Comparison of ENCODE assay signal across 9 cellular contexts in the genomic region with DNA sequence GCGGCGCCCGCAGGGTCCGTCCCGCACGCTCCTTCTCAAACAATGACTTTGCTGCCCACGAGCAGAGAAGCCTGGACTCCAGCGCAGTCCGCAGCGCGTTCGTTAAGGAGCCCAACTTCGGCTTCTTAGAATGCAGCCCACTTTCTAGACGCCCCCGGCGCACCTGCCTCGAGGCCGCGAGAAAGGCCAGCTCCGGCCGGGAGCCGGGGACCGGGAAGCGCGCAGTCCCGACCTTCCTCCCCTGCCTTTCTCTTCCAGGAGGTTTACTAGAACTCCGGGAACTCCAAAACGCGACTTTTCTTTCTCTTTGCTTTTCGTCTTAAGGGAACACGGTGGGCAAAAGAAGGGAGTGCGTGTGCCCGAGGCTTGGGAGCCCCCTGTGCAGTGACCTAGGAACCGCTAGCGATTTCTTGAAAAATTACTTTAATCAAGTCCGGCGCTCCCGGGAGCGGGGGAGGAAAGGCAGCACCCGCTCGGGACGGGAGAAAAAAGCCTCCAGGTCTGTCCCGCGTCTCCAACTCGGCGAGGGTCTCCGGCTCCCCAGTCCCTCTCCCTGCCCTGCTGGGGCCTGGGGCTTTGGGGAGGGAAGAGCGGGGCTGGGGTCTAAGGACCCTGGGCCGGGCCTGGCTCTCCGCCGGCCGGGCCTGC. TPM values are rescaled to one million over a fixed set of nuclear protein-coding genes. Genes with fewer than 3 reads are reported as not detected.
A peak's percentile ranks its signal among the peaks of the same experiment; 100 is the strongest.
DNase-seq lines count a peak whose midpoint lies in the region; ATAC-seq lines count a peak whose summit lies in the region.
"Had no signal": no experiment of that assay in that cellular context is flagged by ENCODE, and none has a peak within 500 bp of the region (broad histone marks: within the 10 kb centered on the region; RNA-seq: fewer than 3 reads in every experiment).

No MANE protein-coding gene starts in this region.

- POLR2A ChIA-PET in CD4-positive, alpha-beta memory T cell (lab: Charles Lee; ENCODE audit: partially characterized antibody): no interaction called here

- H3K9ac ChIP-seq in HUES6 (ENCODE audit: low read length): no peak overlapping the region

- H3K4me3 Mint-ChIP-seq in CD4-positive, alpha-beta memory T cell: peak overlapping the region; percentile 31 to 80 (median 48)
- H3K4me3 Mint-ChIP-seq in central memory CD8-positive, alpha-beta T cell: peak overlapping the region; percentile 55
- peak overlapping the region; percentile 55 to 85 (median 75) for H3K4me3 Mint-ChIP-seq in naive B cell

- no peak overlapping the region for H3K27ac ChIP-seq in CD4-positive, alpha-beta memory T cell (ENCODE audit: low read depth, low read length)
- no peak overlapping the region for H3K27ac ChIP-seq in HUES6 (ENCODE audit: low read depth, low read length)

- no peaks in the 10 kb centered on the region for H3K9me3 ChIP-seq in CD4-positive, alpha-beta memory T cell (ENCODE audit: control insufficient read depth in 1 of 2, low read length in 2 of 2)
- H3K9me3 ChIP-seq in HUES6 (ENCODE audit: control insufficient read depth, insufficient read depth, low read depth, low read length): no peaks in the 10 kb centered on the region

- H3K36me3 ChIP-seq in CD4-positive, alpha-beta memory T cell (ENCODE audit: insufficient read depth, low read length): no peaks in the 10 kb centered on the region
- no peaks in the 10 kb centered on the region for H3K36me3 ChIP-seq in HUES6 (ENCODE audit: control insufficient read depth, insufficient read depth, low read length)

- peaks cover 41% of the 10 kb centered on the region for H3K4me1 ChIP-seq in CD4-positive, alpha-beta memory T cell (ENCODE audit: insufficient read depth, low read length)
- H3K4me1 ChIP-seq in HUES6 (ENCODE audit: control insufficient read depth, insufficient read depth, low read length): peaks cover 8% of the 10 kb centered on the region

- H3K4me3 ChIP-seq in CD4-positive, alpha-beta memory T cell (ENCODE audit: low read length in 2 of 2): no peak overlapping the region
- peak overlapping the region; percentile 64 for H3K4me3 ChIP-seq in HUES6 (ENCODE audit: low read depth, low read length)

- ATAC-seq in central memory CD8-positive, alpha-beta T cell (replicated peaks; ENCODE audit: extremely low read depth, poor library complexity, severe bottlenecking): no peak
- ATAC-seq in naive B cell (ENCODE audit: low read depth in 2 of 2): no peak
- ATAC-seq in GM19324 (IDR thresholded peaks at IDR 0.05; ENCODE audit: low FRiP score, unreplicated experiment): no peak
- ATAC-seq in GM21786 (IDR thresholded peaks at IDR 0.05; ENCODE audit: unreplicated experiment): no peak

- CTCF ChIA-PET in CD4-positive, alpha-beta memory T cell (lab: Charles Lee; ENCODE audit: partially characterized antibody): no interaction called here

- H3K9me3 Mint-ChIP-seq in CD4-positive, alpha-beta memory T cell: peaks cover 0 to 2% (median 0%) of the 10 kb centered on the region in 8 donors
- H3K9me3 Mint-ChIP-seq in central memory CD8-positive, alpha-beta T cell: no peaks in the 10 kb centered on the region
- no peaks in the 10 kb centered on the region for H3K9me3 Mint-ChIP-seq in naive B cell

- DNase-seq in CD4-positive, alpha-beta memory T cell: peak in 1 of 5 donors; percentile 3
- no peak for DNase-seq in central memory CD8-positive, alpha-beta T cell (ENCODE audit: low spot score in 2 of 2)
- DNase-seq in naive B cell: no peak
- DNase-seq in NK-92 treated with Interleukin-12 subunit alpha and Interleukin-12 subunit beta, amount 100 ng/mL, for 24 hours (lab: John Stamatoyannopoulos, UW): no peak
- no peak for DNase-seq in foreskin melanocyte

- H3K36me3 Mint-ChIP-seq in CD4-positive, alpha-beta memory T cell: no peaks in the 10 kb centered on the region
- H3K36me3 Mint-ChIP-seq in central memory CD8-positive, alpha-beta T cell (ENCODE audit: insufficient read depth): no peaks in the 10 kb centered on the region
- H3K36me3 Mint-ChIP-seq in naive B cell: no peaks in the 10 kb centered on the region

- no peak overlapping the region for H3K27ac Mint-ChIP-seq in CD4-positive, alpha-beta memory T cell
- no peak overlapping the region for H3K27ac Mint-ChIP-seq in central memory CD8-positive, alpha-beta T cell (ENCODE audit: low read depth)
- no peak overlapping the region for H3K27ac Mint-ChIP-seq in naive B cell

- peaks cover 11 to 34% (median 22%) of the 10 kb centered on the region in 4 donors for H3K4me1 Mint-ChIP-seq in CD4-positive, alpha-beta memory T cell
- H3K4me1 Mint-ChIP-seq in central memory CD8-positive, alpha-beta T cell: peaks cover 19% of the 10 kb centered on the region
- peaks cover 33 to 43% (median 35%) of the 10 kb centered on the region in 3 donors for H3K4me1 Mint-ChIP-seq in naive B cell

- H3K27me3 Mint-ChIP-seq in CD4-positive, alpha-beta memory T cell: peaks cover 52 to 62% of the 10 kb centered on the region in 2 donors
- peaks cover 95% of the 10 kb centered on the region for H3K27me3 Mint-ChIP-seq in central memory CD8-positive, alpha-beta T cell
- H3K27me3 Mint-ChIP-seq in naive B cell: peaks cover 55 to 87% (median 76%) of the 10 kb centered on the region in 3 donors

- peaks cover 63% of the 10 kb centered on the region for H3K27me3 ChIP-seq in CD4-positive, alpha-beta memory T cell (ENCODE audit: insufficient read depth, low read length)
- peaks cover 97% of the 10 kb centered on the region for H3K27me3 ChIP-seq in HUES6 (ENCODE audit: control insufficient read depth, insufficient read depth, low read length)

- intact Hi-C loops in CD4-positive, alpha-beta memory T cell (cut with micrococcal nuclease): no loop called here

RNA-seq across cellular contexts. Expression of a gene that starts 2.6 kb away (rescaled TPM):
- not detected for total RNA-seq in CD4-positive, alpha-beta memory T cell
- polyA plus RNA-seq in CD4-positive, alpha-beta memory T cell: not detected
- polyA plus RNA-seq in naive B cell (ENCODE audit: low read depth in 6 of 6): under 1 TPM in 1 of 6 donors, not detected in 5; 0.09 TPM
- total RNA-seq: lung microvascular endothelial cell had no signal
